15 cellular contexts compared by ENCODE assay signal in the genomic region with DNA sequence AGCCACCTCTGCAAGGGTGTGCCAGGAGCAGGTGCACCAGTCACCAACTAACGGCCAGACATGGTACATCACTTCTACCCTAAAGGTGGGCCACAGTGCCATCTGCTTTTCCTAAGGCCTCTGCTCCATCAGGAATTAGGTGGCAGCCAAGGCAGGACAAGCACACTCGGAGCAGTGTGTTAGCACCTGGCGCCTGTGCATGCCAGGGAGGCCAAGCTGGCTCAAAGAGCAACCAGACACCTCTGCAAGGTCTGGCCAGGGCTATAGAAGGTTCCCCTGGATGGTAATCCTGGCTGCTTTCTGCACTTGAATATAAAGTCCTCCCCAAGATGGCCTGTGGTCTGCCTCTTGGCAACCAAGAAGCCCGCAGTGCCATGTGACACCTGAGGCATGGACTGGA. TPM values are rescaled to one million over a fixed set of nuclear protein-coding genes. Genes with fewer than 3 reads are reported as not detected.
"Had no signal": no experiment of that assay in that cellular context is flagged by ENCODE, and none has a peak within 500 bp of the region (broad histone marks: within the 10 kb centered on the region; RNA-seq: fewer than 3 reads in every experiment).

No MANE protein-coding gene starts in this region.

RNA-seq across cellular contexts. Expression of a gene that starts 45.4 kb away (rescaled TPM):
- total RNA-seq: activated B cell treated with CpG ODN at 0.5 μM for 24 hours; activated CD4-positive, alpha-beta memory T cell treated with anti-CD3 and anti-CD28 coated beads for 36 hours; activated CD4-positive, alpha-beta memory T cell treated with anti-CD3 and anti-CD28 coated beads, Interleukin-2, amount 10 ng/mL, durations not matched to agents 7 days and 5 days; activated CD4-positive, alpha-beta T cell treated with anti-CD3 and anti-CD28 coated beads for 36 hours; activated CD4-positive, alpha-beta T cell treated with anti-CD3 and anti-CD28 coated beads, Interleukin-2, amount 10 ng/mL, durations not matched to agents 24 days and 14 days; activated CD4-positive, alpha-beta T cell treated with anti-CD3 and anti-CD28 coated beads, Interleukin-2, amount 10 ng/mL, durations not matched to agents 7 days and 5 days; activated CD8-positive, alpha-beta memory T cell treated with anti-CD3 and anti-CD28 coated beads for 36 hours; activated CD8-positive, alpha-beta memory T cell treated with anti-CD3 and anti-CD28 coated beads, Interleukin-2, amount 10 ng/mL, durations not matched to agents 7 days and 5 days; activated CD8-positive, alpha-beta T cell treated with anti-CD3 and anti-CD28 coated beads for 36 hours; activated CD8-positive, alpha-beta T cell treated with anti-CD3 and anti-CD28 coated beads, Interleukin-2, amount 10 ng/mL, durations not matched to agents 7 days and 5 days; T-cell; T-helper 1 cell treated with Interleukin-12 subunit alpha and Interleukin-12 subunit beta and Interleukin-4 antibody, amounts not matched to agents 30 ng/mL and 1 ng/mL, for 36 hours; T-helper 17 cell; T-helper 2 cell treated with Interferon-gamma antibody and Interleukin-4, amounts not matched to agents 100 ng/mL and 5 ng/mL, for 36 hours; WTC11 had no signal
